ENCODE assay signal across 23 cellular contexts in genomic region chr3:179192542-179192941, GRCh38.
"Had no signal": no experiment of that assay in that cellular context is flagged by ENCODE, and none has a peak within 500 bp of the region (broad histone marks: within the 10 kb centered on the region; RNA-seq: fewer than 3 reads in every experiment).

No MANE protein-coding gene starts in this region.

- H3K27me3 ChIP-seq: foreskin keratinocyte, hepatocyte, spleen, testis, tibial nerve, upper lobe of right lung, vagina had no signal

- H3K27ac Mint-ChIP-seq: endodermal cell; nephron progenitor cell; stimulated activated memory B cell treated with anti-CD40 and anti-IgM and Interleukin-4, amounts not matched to agents 10 μg/mL and 1 μg/mL and 100 μg/mL, for 72 hours; stimulated activated naive CD8-positive, alpha-beta T cell treated with anti-CD3 and anti-CD28 coated beads, Interleukin-15, amount 100 ng/mL, for 72 hours had no signal

- H3K4me2 ChIP-seq: hepatocyte had no signal

- H3K9me3 Mint-ChIP-seq: endodermal cell; nephron progenitor cell; stimulated activated memory B cell treated with anti-CD40 and anti-IgM and Interleukin-4, amounts not matched to agents 10 μg/mL and 1 μg/mL and 100 μg/mL, for 72 hours; stimulated activated naive CD8-positive, alpha-beta T cell treated with anti-CD3 and anti-CD28 coated beads, Interleukin-15, amount 100 ng/mL, for 72 hours had no signal

- H3K9me3 ChIP-seq: mucosa of descending colon, psoas muscle, spleen, testis, tibial nerve, upper lobe of right lung, vagina had no signal

- H3K27me3 Mint-ChIP-seq: stimulated activated memory B cell treated with anti-CD40 and anti-IgM and Interleukin-4, amounts not matched to agents 10 μg/mL and 1 μg/mL and 100 μg/mL, for 72 hours; stimulated activated naive CD8-positive, alpha-beta T cell treated with anti-CD3 and anti-CD28 coated beads, Interleukin-15, amount 100 ng/mL, for 72 hours had no signal

- ATAC-seq: foreskin keratinocyte; left colon; mucosa of descending colon; psoas muscle; sciatic nerve; stimulated activated memory B cell treated with anti-CD40 and anti-IgM and Interleukin-4, amounts not matched to agents 10 μg/mL and 1 μg/mL and 100 μg/mL, for 72 hours; stimulated activated naive CD8-positive, alpha-beta T cell treated with anti-CD3 and anti-CD28 coated beads, Interleukin-15, amount 100 ng/mL, for 72 hours; upper lobe of right lung had no signal

- H3K27ac ChIP-seq: coronary artery, foreskin keratinocyte, hepatocyte, psoas muscle, spleen, testis, tibial nerve, upper lobe of right lung, vagina had no signal

- H3K36me3 ChIP-seq: spleen, tibial nerve, upper lobe of right lung, vagina had no signal

- H3K4me3 ChIP-seq: coronary artery, hepatocyte, mucosa of descending colon, psoas muscle, spleen, testis, tibial nerve, upper lobe of right lung, vagina had no signal

- DNase-seq: effector CD4-positive, alpha-beta T cell; endodermal cell; erythroblast; foreskin keratinocyte; head of caudate nucleus; left colon; mucosa of descending colon; nephron progenitor cell; psoas muscle; retina; spleen; stimulated activated CD4-positive, alpha-beta T cell treated with anti-CD3 and anti-CD28 coated beads, Interleukin-15, amount 100 ng/mL, for 24 hours; stimulated activated CD4-positive, alpha-beta T cell treated with anti-CD3 and anti-CD28 coated beads, Interleukin-1b, Interleukin-23, amount 100 ng/mL, for 48 hours; stimulated activated CD4-positive, alpha-beta T cell treated with anti-CD3 and anti-CD28 coated beads, Interleukin-4, amount 100 ng/mL, for 24 hours; stimulated activated naive CD8-positive, alpha-beta T cell treated with anti-CD3 and anti-CD28 coated beads, Interleukin-15, amount 100 ng/mL, for 72 hours; testis; upper lobe of right lung had no signal

- H2AFZ ChIP-seq: hepatocyte had no signal

- H3K4me3 Mint-ChIP-seq: endodermal cell; nephron progenitor cell; stimulated activated memory B cell treated with anti-CD40 and anti-IgM and Interleukin-4, amounts not matched to agents 10 μg/mL and 1 μg/mL and 100 μg/mL, for 72 hours; stimulated activated naive CD8-positive, alpha-beta T cell treated with anti-CD3 and anti-CD28 coated beads, Interleukin-15, amount 100 ng/mL, for 72 hours had no signal

- H3K36me3 Mint-ChIP-seq: stimulated activated memory B cell treated with anti-CD40 and anti-IgM and Interleukin-4, amounts not matched to agents 10 μg/mL and 1 μg/mL and 100 μg/mL, for 72 hours had no signal
